In genomic region chr10:73899401-73899780, GRCh38 we compare ENCODE assay signal across 1 cellular context.
TF ChIP-seq lines count a peak whose summit lies in the region.

No MANE protein-coding gene starts in this region.

TF ChIP-seq in HepG2, 621 proteins besides CTCF, POLR2A, EP300 and RAD21:
- TF ChIP-seq ZNF670 (CRISPR knock-in tag; IDR thresholded peaks at IDR 0.05; ENCODE audit: borderline replicate concordance) (no peak), ZNF407 (CRISPR knock-in tag; IDR thresholded peaks at IDR 0.05; ENCODE audit: not compliant biosample characterization) (no peak), MIER2 (CRISPR knock-in tag; IDR thresholded peaks at IDR 0.05) (no peak), ZNF644 (CRISPR knock-in tag; IDR thresholded peaks at IDR 0.05; ENCODE audit: low read depth) (0 out of 2 replicates have a peak, but pooled peaks have one; percentile 15), ATF3 (CRISPR knock-in tag; IDR thresholded peaks at IDR 0.05) (no peak), ZNF75D (CRISPR knock-in tag; IDR thresholded peaks at IDR 0.05; ENCODE audit: borderline replicate concordance) (no peak), FOSL2 (CRISPR knock-in tag; IDR thresholded peaks at IDR 0.05) (peak; percentile 35; the same call in 1 of the 2 replicates)
